In genomic region chr10:104297697-104298660, GRCh38 we compare ENCODE assay signal across 9 cellular contexts. TPM values are rescaled to one million over a fixed set of nuclear protein-coding genes. Genes with fewer than 3 reads are reported as not detected.
A peak's percentile ranks its signal among the peaks of the same experiment; 100 is the strongest.
DNase-seq lines count a peak whose midpoint lies in the region; ATAC-seq and TF ChIP-seq lines count a peak whose summit lies in the region.
"Had no signal": no experiment of that assay in that cellular context is flagged by ENCODE, and none has a peak within 500 bp of the region (broad histone marks: within the 10 kb centered on the region; RNA-seq: fewer than 3 reads in every experiment).

No MANE protein-coding gene starts in this region.

- peak; percentile 78 for DNase-seq in activated CD8-positive, alpha-beta memory T cell treated with anti-CD3 and anti-CD28 coated beads, Interleukin-2, amount 50 U/mL, for 48 hours
- DNase-seq in activated CD8-positive, alpha-beta memory T cell treated with anti-CD3 and anti-CD28 coated beads, Interleukin-2, amount 50 U/mL, for 4 hours = no peak
- DNase-seq in SK-MEL-5 (ENCODE audit: low read depth, low spot score) = peak; percentile 71
- peak; percentile 75 to 92 for DNase-seq in fibroblast of lung (ENCODE audit: low read depth in 2 of 2)
- DNase-seq in stimulated activated CD4-positive, alpha-beta T cell treated with anti-CD3 and anti-CD28 coated beads, Interleukin-4, amount 100 ng/mL, for 1 hour = peak; percentile 44
- no peak for DNase-seq in NOMO-1 (lab: John Stamatoyannopoulos, UW; ENCODE audit: unreplicated experiment in 2 of 2)
- DNase-seq: DMS79 treated with DMSO at 0.1 percent for 48 hours had no signal

- H3K27ac ChIP-seq in fibroblast of lung (ENCODE audit: insufficient read depth, low read length) = peak overlapping the region; percentile 98

- no peaks in the 10 kb centered on the region for H3K79me2 ChIP-seq in fibroblast of lung (ENCODE audit: control insufficient read depth, insufficient read depth, low read length)

- no peak overlapping the region for H3K9ac ChIP-seq in fibroblast of lung (ENCODE audit: insufficient read depth, low read length)

- no peaks in the 10 kb centered on the region for H3K36me3 ChIP-seq in fibroblast of lung (ENCODE audit: control insufficient read depth, insufficient read depth, low read length)

- peaks cover 21% of the 10 kb centered on the region for H3K4me1 ChIP-seq in fibroblast of lung (ENCODE audit: control insufficient read depth, extremely low read depth, insufficient read depth, low read length)

- in situ Hi-C loops in SK-MEL-5 (cut with HindIII; ENCODE audit: low pct_unique_long_range_greater_than_20kb, low sequenced_read_pairs) = no loop called here

- H3K4me2 ChIP-seq in fibroblast of lung (ENCODE audit: extremely low read depth, insufficient read depth, low read length) = no peak overlapping the region

- no peaks in the 10 kb centered on the region for H3K9me3 ChIP-seq in fibroblast of lung (ENCODE audit: control insufficient read depth, insufficient read depth, low read depth, low read length)

- H3K27me3 ChIP-seq in fibroblast of lung (ENCODE audit: control insufficient read depth, insufficient read depth, low read length) = no peaks in the 10 kb centered on the region

- peak; percentile 44 to 71 for TF ChIP-seq CTCF in fibroblast of lung (conservative IDR thresholded peaks at IDR 0.05 in 1 of 2, IDR thresholded peaks at IDR 0.05 in 1 of 2; ENCODE audit: low read depth in 1 of 2, low read length in 2 of 2)

- no peak overlapping the region for H3K4me3 ChIP-seq in fibroblast of lung (replicated peaks in 1 of 4; ENCODE audit: control extremely low read depth in 1 of 4, insufficient read depth in 1 of 4, low read depth in 3 of 4, low read length in 4 of 4)

- ATAC-seq in HG03045 (IDR thresholded peaks at IDR 0.05; ENCODE audit: unreplicated experiment) (no peak), HG03196 (IDR thresholded peaks at IDR 0.05; ENCODE audit: unreplicated experiment) (no peak)

- no peak overlapping the region for H2AFZ ChIP-seq in fibroblast of lung (ENCODE audit: low read length)

- H4K20me1 ChIP-seq in fibroblast of lung (ENCODE audit: control insufficient read depth, extremely low read depth, insufficient read depth, low read length) = no peaks in the 10 kb centered on the region

RNA-seq across cellular contexts. Expression of gene GSTO2, which starts 29.0 kb away (rescaled TPM):
- total RNA-seq in SK-MEL-5 (2014; rRNA removed; shearing (Covaris generic)) = 0.90 and 1.2 TPM in 2 replicates
- polyA plus RNA-seq in SK-MEL-5 (2015; cell fraction: cytosol; rRNA removed) = 1.7 and 2.9 TPM in 2 replicates
- polyA plus RNA-seq in SK-MEL-5 (2015; cell fraction: nucleus; rRNA removed) = 4.1 and 7.5 TPM in 2 replicates
- 2.1 and 3.1 TPM in 2 replicates for total RNA-seq in fibroblast of lung
- 2.9 and 5.9 TPM in 2 replicates for polyA plus RNA-seq in fibroblast of lung
- 2.8 and 4.8 TPM in 2 replicates for polyA plus RNA-seq in fibroblast of lung (2012)
- 2.4 and 2.7 TPM in 2 replicates for polyA minus RNA-seq in fibroblast of lung (ENCODE audit: low replicate concordance)

RNA-seq across cellular contexts. Expression of gene ITPRIP, which starts 40.3 kb away (rescaled TPM):
- 10.3 and 12.7 TPM in 2 replicates for total RNA-seq in SK-MEL-5 (2014; rRNA removed; shearing (Covaris generic))
- polyA plus RNA-seq in SK-MEL-5 (2015; cell fraction: cytosol; rRNA removed) = 86.6 and 109 TPM in 2 replicates
- 38.0 and 41.5 TPM in 2 replicates for polyA plus RNA-seq in SK-MEL-5 (2015; cell fraction: nucleus; rRNA removed)
- total RNA-seq in fibroblast of lung = 5.4 and 6.8 TPM in 2 replicates
- polyA plus RNA-seq in fibroblast of lung = 11.1 and 18.8 TPM in 2 replicates
- polyA plus RNA-seq in fibroblast of lung (2012) = 11.1 and 18.6 TPM in 2 replicates
- 23.7 and 30.0 TPM in 2 replicates for polyA minus RNA-seq in fibroblast of lung (ENCODE audit: low replicate concordance)

RNA-seq across cellular contexts. Expression of gene GSTO1, which starts 43.3 kb away (rescaled TPM):
- total RNA-seq in SK-MEL-5 (2014; rRNA removed; shearing (Covaris generic)) = 460 and 588 TPM in 2 replicates
- 331 and 394 TPM in 2 replicates for polyA plus RNA-seq in SK-MEL-5 (2015; cell fraction: cytosol; rRNA removed)
- polyA plus RNA-seq in SK-MEL-5 (2015; cell fraction: nucleus; rRNA removed) = 121 and 149 TPM in 2 replicates
- 145 and 151 TPM in 2 replicates for total RNA-seq in fibroblast of lung
- 249 and 311 TPM in 2 replicates for polyA plus RNA-seq in fibroblast of lung
- polyA plus RNA-seq in fibroblast of lung (2012) = 243 and 320 TPM in 2 replicates
- 11.0 and 14.4 TPM in 2 replicates for polyA minus RNA-seq in fibroblast of lung (ENCODE audit: low replicate concordance)

RNA-seq across cellular contexts. Expression of gene CFAP58, which starts 55.7 kb away (rescaled TPM):
- total RNA-seq in SK-MEL-5 (2014; rRNA removed; shearing (Covaris generic)) = 0.21 and 0.35 TPM in 2 replicates
- polyA plus RNA-seq in SK-MEL-5 (2015; cell fraction: cytosol; rRNA removed) = 0.19 and 0.79 TPM in 2 replicates
- polyA plus RNA-seq in SK-MEL-5 (2015; cell fraction: nucleus; rRNA removed) = 1.6 and 2.1 TPM in 2 replicates
- total RNA-seq in fibroblast of lung = 0.26 and 0.33 TPM in 2 replicates
- polyA plus RNA-seq in fibroblast of lung = 0.24 and 0.42 TPM in 2 replicates
- 0.20 and 0.54 TPM in 2 replicates for polyA plus RNA-seq in fibroblast of lung (2012)
- polyA minus RNA-seq in fibroblast of lung (ENCODE audit: low replicate concordance) = not detected in 2 replicates

Comparison
In these comparisons a context has a peak if more than half of its experiments do, and no peak if none do; other contexts are left out.
1. DNase-seq: peak in activated CD8-positive, alpha-beta memory T cell treated with anti-CD3 and anti-CD28 coated beads, Interleukin-2, amount 50 U/mL, for 48 hours (single experiment), SK-MEL-5 (single experiment), fibroblast of lung (2 of 2) and stimulated activated CD4-positive, alpha-beta T cell treated with anti-CD3 and anti-CD28 coated beads, Interleukin-4, amount 100 ng/mL, for 1 hour (single experiment); none in activated CD8-positive, alpha-beta memory T cell treated with anti-CD3 and anti-CD28 coated beads, Interleukin-2, amount 50 U/mL, for 4 hours (single experiment) and NOMO-1 (0 of 2).